Comparison of ENCODE assay signal across 18 cellular contexts in genomic region chr18:55093808-55094207, GRCh38.
DNase-seq lines count a peak whose midpoint lies in the region; ATAC-seq and TF ChIP-seq lines count a peak whose summit lies in the region.
"Had no signal": no experiment of that assay in that cellular context is flagged by ENCODE, and none has a peak within 500 bp of the region (broad histone marks: within the 10 kb centered on the region; RNA-seq: fewer than 3 reads in every experiment).

No MANE protein-coding gene starts in this region.

- H3K79me1 ChIP-seq in trophoblast cell (ENCODE audit: low read length), result peaks cover 13% of the 10 kb centered on the region

- H3K9ac ChIP-seq in BLaER1 treated with 17β-estradiol and CSF1 and Interleukin-3, amounts not matched to agents 10 nM and 100 nM, result no peak overlapping the region
- no peak overlapping the region for H3K9ac ChIP-seq in OCI-LY3 (ENCODE audit: low read length)
- no peak overlapping the region for H3K9ac ChIP-seq in trophoblast cell (ENCODE audit: low read length)

- no peak overlapping the region for H4K12ac ChIP-seq in trophoblast cell (ENCODE audit: low read depth, low read length)

- no peak overlapping the region for H2BK12ac ChIP-seq in trophoblast cell (ENCODE audit: low read length)

- H4K20me1 ChIP-seq in BLaER1 treated with 17β-estradiol and CSF1 and Interleukin-3, amounts not matched to agents 10 nM and 100 nM, result no peaks in the 10 kb centered on the region
- H4K20me1 ChIP-seq in OCI-LY3 (ENCODE audit: insufficient read depth, low read length), result no peaks in the 10 kb centered on the region

- H3K27me3 ChIP-seq in BLaER1 treated with 17β-estradiol and CSF1 and Interleukin-3, amounts not matched to agents 10 nM and 100 nM, result no peaks in the 10 kb centered on the region
- H3K27me3 ChIP-seq in OCI-LY3 (ENCODE audit: low read depth, low read length) (no peaks in the 10 kb centered on the region), trophoblast cell (ENCODE audit: insufficient read depth, low read length) (no peaks in the 10 kb centered on the region)

- no peak overlapping the region for H3K4me3 ChIP-seq in BLaER1 treated with 17β-estradiol and CSF1 and Interleukin-3, amounts not matched to agents 10 nM and 100 nM
- H3K4me3 ChIP-seq in OCI-LY3 (ENCODE audit: low read length) (no peak overlapping the region), trophoblast cell (ENCODE audit: low read depth, low read length) (no peak overlapping the region)
- H3K4me3 ChIP-seq: A549 had no signal

- ATAC-seq in GM21515 (IDR thresholded peaks at IDR 0.05; ENCODE audit: unreplicated experiment), result no peak
- ATAC-seq: A549; CD8-positive, alpha-beta T cell had no signal

- peak overlapping the region; percentile 1 for H4K91ac ChIP-seq in trophoblast cell (ENCODE audit: low read depth, low read length)

- H3K14ac ChIP-seq in trophoblast cell (ENCODE audit: low read length), result no peak overlapping the region

- peak overlapping the region in 6 of 11 experiments; percentile 20 to 50 (median 32); a peak in 10 of 22 replicates for H3K4me2 ChIP-seq in BLaER1 treated with 17β-estradiol and CSF1 and Interleukin-3, amounts not matched to agents 10 nM and 100 nM
- H3K4me2 ChIP-seq in OCI-LY3 (ENCODE audit: low read length) (peak overlapping the region; percentile 19), trophoblast cell (ENCODE audit: low read length) (no peak overlapping the region)
- H3K4me2 ChIP-seq: A549 had no signal

- H2BK120ac ChIP-seq in trophoblast cell (ENCODE audit: insufficient read depth, low read length, poor library complexity), result no peak overlapping the region

- H3K18ac ChIP-seq in trophoblast cell (ENCODE audit: low read length), result no peak overlapping the region

- no peak overlapping the region for H2AK5ac ChIP-seq in trophoblast cell (ENCODE audit: low read length)

- peaks cover 0 to 20% (median 11%) of the 10 kb centered on the region in 10 experiments; a peak in 14 of 20 replicates for H3K4me1 ChIP-seq in BLaER1 treated with 17β-estradiol and CSF1 and Interleukin-3, amounts not matched to agents 10 nM and 100 nM
- peaks cover 74% of the 10 kb centered on the region for H3K4me1 ChIP-seq in OCI-LY3 (ENCODE audit: low read length)
- H3K4me1 ChIP-seq in trophoblast cell (ENCODE audit: control insufficient read depth in 1 of 2, insufficient read depth in 2 of 2, low read length in 2 of 2), result peaks cover 7 to 13% of the 10 kb centered on the region in 2 experiments

- TF ChIP-seq CTCF in OCI-LY3 (IDR thresholded peaks at IDR 0.05; ENCODE audit: low read depth, low read length), result no peak

- no peak overlapping the region for H4K8ac ChIP-seq in trophoblast cell (ENCODE audit: low read depth, low read length)

- H3K36me3 ChIP-seq in BLaER1 treated with 17β-estradiol and CSF1 and Interleukin-3, amounts not matched to agents 10 nM and 100 nM, result no peaks in the 10 kb centered on the region
- H3K36me3 ChIP-seq in OCI-LY3 (replicated peaks; ENCODE audit: low read depth, low read length) (peaks cover 8% of the 10 kb centered on the region), trophoblast cell (ENCODE audit: control insufficient read depth in 1 of 2, insufficient read depth in 2 of 2, low read length in 2 of 2) (no peaks in the 10 kb centered on the region)

- no peak overlapping the region for H2BK5ac ChIP-seq in trophoblast cell (ENCODE audit: low read depth, low read length, poor library complexity)

- H3K27ac ChIP-seq in BLaER1 treated with 17β-estradiol and CSF1 and Interleukin-3, amounts not matched to agents 10 nM and 100 nM, result no peak overlapping the region
- H3K27ac ChIP-seq in OCI-LY3 (ENCODE audit: low read length), result peak overlapping the region; percentile 42
- no peak overlapping the region for H3K27ac ChIP-seq in trophoblast cell (ENCODE audit: low read depth, low read length)
- H3K27ac ChIP-seq: A549, C4-2B had no signal

- H3K23ac ChIP-seq in trophoblast cell (ENCODE audit: low read length), result no peak overlapping the region

- no peak overlapping the region for H3K4ac ChIP-seq in trophoblast cell (ENCODE audit: low read depth, low read length)

- no peaks in the 10 kb centered on the region for H3K79me2 ChIP-seq in OCI-LY3 (ENCODE audit: low read length)
- no peaks in the 10 kb centered on the region for H3K79me2 ChIP-seq in trophoblast cell (ENCODE audit: control insufficient read depth, insufficient read depth, low read length, poor library complexity)

- no peak for DNase-seq in trophoblast cell
- DNase-seq in activated CD4-positive, CD25-positive, alpha-beta regulatory T cell (lab: John Stamatoyannopoulos, UW), result no peak
- no peak for DNase-seq in GF-D8 (lab: John Stamatoyannopoulos, UW)
- DNase-seq in COLO668 (lab: John Stamatoyannopoulos, UW; ENCODE audit: unreplicated experiment), result no peak
- DNase-seq: 8988T; ACHN; AML-193; CD4-positive, CD25-positive, alpha-beta regulatory T cell; CD8-positive, alpha-beta T cell; DMS53; DMS79 treated with DMSO at 0.1 percent for 48 hours; GOT3; HCEC 1CT had no signal

- no peak overlapping the region for H2AFZ ChIP-seq in OCI-LY3 (ENCODE audit: low read depth, low read length)
- no peak overlapping the region for H2AFZ ChIP-seq in trophoblast cell (ENCODE audit: insufficient read depth, low read length, poor library complexity)

- no peaks in the 10 kb centered on the region; a peak in 1 of 22 replicates for H3K9me3 ChIP-seq in BLaER1 treated with 17β-estradiol and CSF1 and Interleukin-3, amounts not matched to agents 10 nM and 100 nM (replicated peaks in 1 of 11)
- H3K9me3 ChIP-seq in OCI-LY3 (ENCODE audit: insufficient read depth, low read length) (no peaks in the 10 kb centered on the region), trophoblast cell (ENCODE audit: insufficient read depth, low read depth, low read length) (no peaks in the 10 kb centered on the region)
- H3K9me3 ChIP-seq: A549 had no signal
